In genomic region chr5:98773464-98774191, GRCh38 we compare ENCODE assay signal across 8 cellular contexts. TPM values are rescaled to one million over a fixed set of nuclear protein-coding genes. Genes with fewer than 3 reads are reported as not detected.
DNase-seq lines count a peak whose midpoint lies in the region; ATAC-seq and TF ChIP-seq lines count a peak whose summit lies in the region.

Gene RGMB (plus strand): TSS chr5:98773663. CDS start chr5:98774071, 408 bp downstream.

- DNase-seq in CD4-positive, alpha-beta T cell = peak; percentile 79 to 89 (median 87)
- DNase-seq in HPDE6-E6E7 (ENCODE audit: extremely low spot score) = peak; percentile 94
- DNase-seq in NOMO-1 treated with dmso at 0.1 percent for 144 hours (lab: John Stamatoyannopoulos, UW; ENCODE audit: unreplicated experiment) = peak; percentile 90
- DNase-seq in activated T-cell treated with anti-CD3 and anti-CD28 coated beads for 4 hours = peak; percentile 87
- DNase-seq in epidermal melanocyte (ENCODE audit: insufficient read length, low spot score) = peak; percentile 94
- DNase-seq in middle frontal gyrus (ENCODE audit: extremely low spot score, low spot score) = peak; percentile 95
- peak; percentile 65 to 82 for DNase-seq in stimulated activated CD8-positive, alpha-beta memory T cell treated with anti-CD3 and anti-CD28 coated beads, Interleukin-2, amount 100 ng/mL, for 1 hour (ENCODE audit: low read depth in 2 of 2)

- CTCF ChIA-PET in CD4-positive, alpha-beta T cell (lab: Charles Lee) = interaction anchor here (2.2 kb wide), 1 partner anchor 23 kb away, joined by 4 read pairs; no protein-coding TSS in a partner anchor

- ATAC-seq in CD4-positive, alpha-beta T cell (ENCODE audit: poor library complexity) = peak; percentile 85
- ATAC-seq in GM19467 (IDR thresholded peaks at IDR 0.05; ENCODE audit: unreplicated experiment) = peak; percentile 86

- peak within 1 kb of the TSS; percentile 87 for H3K27ac Mint-ChIP-seq in CD4-positive, alpha-beta T cell

- H3K9me3 Mint-ChIP-seq in CD4-positive, alpha-beta T cell = no peaks in the 10 kb centered on the region

- POLR2A ChIA-PET in CD4-positive, alpha-beta T cell (lab: Charles Lee) = interaction anchor here (1.2 to 2.3 kb wide), 4 partner anchors 153 to 160 kb away, joined by 3 to 17 read pairs (median 3); partner anchors contain the start of gene CHD1

- intact Hi-C loops in CD4-positive, alpha-beta T cell (cut with DNase I, micrococcal nuclease) = loop anchor here (2.0 to 10.0 kb wide), 5 partner anchors 23 to 1969 kb away; partner anchors contain the start of genes CHD1 (in 1 of the 2), ERAP1 (in 1 of the 2) and LNPEP (in 1 of the 2)

- peaks cover 13% of the 10 kb centered on the region for H3K36me3 Mint-ChIP-seq in CD4-positive, alpha-beta T cell (ENCODE audit: low read depth)

- peaks cover 72% of the 10 kb centered on the region for H3K4me1 Mint-ChIP-seq in CD4-positive, alpha-beta T cell (ENCODE audit: low read depth)

- no peak for TF ChIP-seq CTCF in CD4-positive, alpha-beta T cell (IDR thresholded peaks at IDR 0.05)

- peak within 1 kb of the TSS; percentile 99 for H3K4me3 Mint-ChIP-seq in CD4-positive, alpha-beta T cell

- no peaks in the 10 kb centered on the region for H3K9me3 ChIP-seq in CD4-positive, alpha-beta T cell (ENCODE audit: control insufficient read depth, low read length)

- no peaks in the 10 kb centered on the region for H3K27me3 ChIP-seq in CD4-positive, alpha-beta T cell (ENCODE audit: control insufficient read depth, insufficient read depth, low read length)

- H3K27ac ChIP-seq in CD4-positive, alpha-beta T cell (ENCODE audit: low read depth, low read length) = peak within 1 kb of the TSS; percentile 61

- peaks cover 14% of the 10 kb centered on the region for H3K27me3 Mint-ChIP-seq in CD4-positive, alpha-beta T cell

RNA-seq across cellular contexts. Expression of gene RGMB, which starts in this region (rescaled TPM):
- 10 to 100 TPM; 15.8 to 15.9 TPM for total RNA-seq in CD4-positive, alpha-beta T cell

Comparison
In these comparisons a context has a peak if more than half of its experiments do, and no peak if none do; other contexts are left out.
1. Peak in every context shown above with its lines: DNase-seq, ATAC-seq and H3K27ac ChIP-seq.